Comparison of ENCODE assay signal across 17 cellular contexts in genomic region chr10:70337201-70337651, GRCh38. TPM values are rescaled to one million over a fixed set of nuclear protein-coding genes. Genes with fewer than 3 reads are reported as not detected.
A peak's percentile ranks its signal among the peaks of the same experiment; 100 is the strongest.
DNase-seq lines count a peak whose midpoint lies in the region; ATAC-seq and TF ChIP-seq lines count a peak whose summit lies in the region.
"Had no signal": no experiment of that assay in that cellular context is flagged by ENCODE, and none has a peak within 500 bp of the region (broad histone marks: within the 10 kb centered on the region; RNA-seq: fewer than 3 reads in every experiment).

No MANE protein-coding gene starts in this region.

- H3K18ac ChIP-seq in neuronal stem cell (ENCODE audit: low read length): no peak overlapping the region

- peaks cover 0 to 29% (median 0%) of the 10 kb centered on the region in 5 experiments for H3K9me3 Mint-ChIP-seq in brain
- H3K9me3 Mint-ChIP-seq in activated naive CD8-positive, alpha-beta T cell treated with anti-CD3 and anti-CD28 coated beads for 36 hours: peaks cover 1% of the 10 kb centered on the region

- H3K36me3 ChIP-seq in DND-41 (ENCODE audit: insufficient read depth, low read length) (peaks cover 70% of the 10 kb centered on the region), Karpas-422 (ENCODE audit: insufficient read depth, low read length) (peaks cover 38% of the 10 kb centered on the region), neuronal stem cell (replicated peaks in 1 of 2; ENCODE audit: control insufficient read depth in 2 of 2, insufficient read depth in 2 of 2, low read length in 2 of 2) (peaks cover 12 to 31% of the 10 kb centered on the region in 2 donors)
- H3K36me3 ChIP-seq: ovary, suprapubic skin had no signal

- peaks cover 25% of the 10 kb centered on the region for H3K79me2 ChIP-seq in DND-41 (ENCODE audit: insufficient read depth, low read length)
- H3K79me2 ChIP-seq in Karpas-422 (ENCODE audit: low read length): peaks cover 21% of the 10 kb centered on the region; the same call in 1 of the 2 replicates

- peak; percentile 20 for DNase-seq in DND-41
- no peak for DNase-seq in Karpas-422
- no peak for DNase-seq in neuronal stem cell (ENCODE audit: low spot score)
- DNase-seq in activated CD4-positive, alpha-beta T cell treated with anti-CD3 and anti-CD28 coated beads for 4 hours: no peak
- DNase-seq in HuH-7.5 (ENCODE audit: low spot score): no peak
- no peak for DNase-seq in activated naive CD8-positive, alpha-beta T cell treated with anti-CD3 and anti-CD28 coated beads for 36 hours
- DNase-seq: activated CD8-positive, alpha-beta T cell treated with anti-CD3 and anti-CD28 coated beads for 36 hours; activated effector memory CD4-positive, alpha-beta T cell treated with Interleukin-2 at 50 U/mL for 16 hours; NCI-H345; ovary; stimulated activated CD4-positive, alpha-beta T cell treated with anti-CD3 and anti-CD28 coated beads, Interleukin-12 subunit alpha, Interleukin-12 subunit beta, amount 100 ng/mL, for 4 hours; T1000 had no signal

- no peak overlapping the region for H3K14ac ChIP-seq in neuronal stem cell (ENCODE audit: low read length)

- H3K27me3 Mint-ChIP-seq in brain: peaks cover 2% of the 10 kb centered on the region
- H3K27me3 Mint-ChIP-seq in activated naive CD8-positive, alpha-beta T cell treated with anti-CD3 and anti-CD28 coated beads for 36 hours: no peaks in the 10 kb centered on the region
- H3K27me3 Mint-ChIP-seq: activated CD8-positive, alpha-beta T cell treated with anti-CD3 and anti-CD28 coated beads for 36 hours had no signal

- peaks cover 56% of the 10 kb centered on the region for H3K36me3 Mint-ChIP-seq in brain
- peaks cover 13% of the 10 kb centered on the region for H3K36me3 Mint-ChIP-seq in activated naive CD8-positive, alpha-beta T cell treated with anti-CD3 and anti-CD28 coated beads for 36 hours

- no peaks in the 10 kb centered on the region for H3K9me2 ChIP-seq in Karpas-422 (replicated peaks; ENCODE audit: insufficient read depth, low read length)

- H3K4ac ChIP-seq in neuronal stem cell (ENCODE audit: low read length): no peak overlapping the region

- H3K4me2 ChIP-seq in DND-41 (ENCODE audit: insufficient read depth, low read length): no peak overlapping the region
- H3K4me2 ChIP-seq in Karpas-422 (ENCODE audit: low read depth, low read length, poor library complexity, severe bottlenecking): no peak overlapping the region
- H3K4me2 ChIP-seq in neuronal stem cell (ENCODE audit: insufficient read depth, low read length, poor library complexity, severe bottlenecking): no peak overlapping the region

- H3K27ac ChIP-seq in DND-41 (ENCODE audit: low read length) (no peak overlapping the region), Karpas-422 (ENCODE audit: low read length) (peak overlapping the region; percentile 75), neuronal stem cell (replicated peaks; ENCODE audit: low read length) (no peak overlapping the region)
- H3K27ac ChIP-seq: cardiac muscle cell, ovary, suprapubic skin had no signal

- H3K4me1 ChIP-seq in DND-41 (ENCODE audit: insufficient read depth, low read length) (no peaks in the 10 kb centered on the region), Karpas-422 (ENCODE audit: low read length) (peaks cover 45% of the 10 kb centered on the region), neuronal stem cell (ENCODE audit: control insufficient read depth in 2 of 2, insufficient read depth in 1 of 2, low read depth in 1 of 2, low read length in 2 of 2) (peaks cover 0 to 16% of the 10 kb centered on the region in 2 donors)

- peak; percentile 55 for ATAC-seq in DND-41 (ENCODE audit: insufficient read depth, low read depth)
- ATAC-seq: activated CD8-positive, alpha-beta T cell treated with anti-CD3 and anti-CD28 coated beads for 36 hours had no signal

- H4K91ac ChIP-seq in neuronal stem cell (ENCODE audit: low read depth, low read length, poor library complexity): no peak overlapping the region

- no peaks in the 10 kb centered on the region for H3K79me1 ChIP-seq in neuronal stem cell (ENCODE audit: low read depth, low read length)

- no peak overlapping the region for H2AFZ ChIP-seq in DND-41 (ENCODE audit: low read depth, low read length)
- no peak overlapping the region for H2AFZ ChIP-seq in Karpas-422 (ENCODE audit: low read length)
- peak overlapping the region; percentile 6 for H2AFZ ChIP-seq in neuronal stem cell (ENCODE audit: low read length)

- no peaks in the 10 kb centered on the region for H3K9me3 ChIP-seq in DND-41 (ENCODE audit: insufficient read depth, low read length, severe bottlenecking)
- peaks cover 16% of the 10 kb centered on the region; the same call in 1 of the 2 replicates for H3K9me3 ChIP-seq in Karpas-422 (ENCODE audit: low read length)
- peaks cover 0 to 6% of the 10 kb centered on the region in 2 donors for H3K9me3 ChIP-seq in neuronal stem cell (replicated peaks in 1 of 2; ENCODE audit: control insufficient read depth in 2 of 2, insufficient read depth in 1 of 2, low read depth in 1 of 2, low read length in 2 of 2)
- H3K9me3 ChIP-seq: ovary, suprapubic skin had no signal

- H2AK5ac ChIP-seq in neuronal stem cell (ENCODE audit: low read depth, low read length): no peak overlapping the region

- H3K4me3 Mint-ChIP-seq in brain: peak overlapping the region in 1 of 5 experiments; percentile 41
- no peak overlapping the region for H3K4me3 Mint-ChIP-seq in activated naive CD8-positive, alpha-beta T cell treated with anti-CD3 and anti-CD28 coated beads for 36 hours
- H3K4me3 Mint-ChIP-seq: activated CD8-positive, alpha-beta T cell treated with anti-CD3 and anti-CD28 coated beads for 36 hours had no signal

- H2BK5ac ChIP-seq in neuronal stem cell (ENCODE audit: low read length): no peak overlapping the region

- H4K8ac ChIP-seq in neuronal stem cell (ENCODE audit: low read depth, low read length): no peak overlapping the region

- H3K9ac ChIP-seq in DND-41 (ENCODE audit: low read depth, low read length): no peak overlapping the region
- peak overlapping the region; percentile 45 for H3K9ac ChIP-seq in Karpas-422 (ENCODE audit: low read length)
- H3K9ac ChIP-seq in neuronal stem cell (ENCODE audit: low read depth, low read length, poor library complexity): peak overlapping the region; percentile 15

- peaks cover 50% of the 10 kb centered on the region for H3K4me1 Mint-ChIP-seq in brain
- H3K4me1 Mint-ChIP-seq in activated naive CD8-positive, alpha-beta T cell treated with anti-CD3 and anti-CD28 coated beads for 36 hours: no peaks in the 10 kb centered on the region

- H2BK15ac ChIP-seq in neuronal stem cell (ENCODE audit: low read length): no peak overlapping the region

- no CpG with 5 or more reads among the region's 5 CpGs for WGBS in neuronal stem cell (ENCODE audit: extremely low coverage in 2 of 2, insufficient read length in 2 of 2, insufficient replicate concordance in 1 of 2), 2 donors

- no peak overlapping the region for H2BK120ac ChIP-seq in neuronal stem cell (ENCODE audit: low read depth, low read length)

- H4K20me1 ChIP-seq in DND-41 (ENCODE audit: insufficient read depth, low read length) (peaks cover 68% of the 10 kb centered on the region), Karpas-422 (ENCODE audit: insufficient read depth, low read depth, low read length) (no peaks in the 10 kb centered on the region)

- no peak overlapping the region for H3K4me3 ChIP-seq in DND-41 (ENCODE audit: low read depth in 1 of 2, low read length in 2 of 2)
- no peak overlapping the region for H3K4me3 ChIP-seq in Karpas-422 (ENCODE audit: low read length)
- H3K4me3 ChIP-seq in neuronal stem cell (ENCODE audit: low read length in 2 of 2): no peak overlapping the region
- H3K4me3 ChIP-seq: cardiac muscle cell, lung, ovary, suprapubic skin had no signal

- H3K23ac ChIP-seq in neuronal stem cell (ENCODE audit: low read depth, low read length, poor library complexity): no peak overlapping the region

- TF ChIP-seq CTCF in DND-41 (IDR thresholded peaks at IDR 0.05; ENCODE audit: borderline replicate concordance, extremely low read depth, low read length, poor library complexity, severe bottlenecking): no peak
- no peak for TF ChIP-seq CTCF in brain (conservative IDR thresholded peaks at IDR 0.05)

- H2BK12ac ChIP-seq in neuronal stem cell (ENCODE audit: low read length): no peak overlapping the region

- H3K27ac Mint-ChIP-seq in brain: peak overlapping the region; percentile 61 to 94 (median 75)
- H3K27ac Mint-ChIP-seq in activated naive CD8-positive, alpha-beta T cell treated with anti-CD3 and anti-CD28 coated beads for 36 hours: no peak overlapping the region
- H3K27ac Mint-ChIP-seq: activated CD8-positive, alpha-beta T cell treated with anti-CD3 and anti-CD28 coated beads for 36 hours had no signal

- H3K27me3 ChIP-seq in DND-41 (ENCODE audit: insufficient read depth, low read length, poor library complexity) (no peaks in the 10 kb centered on the region), Karpas-422 (ENCODE audit: low read length) (no peaks in the 10 kb centered on the region), neuronal stem cell (ENCODE audit: control insufficient read depth in 3 of 3, insufficient read depth in 3 of 3, low read depth in 1 of 3, low read length in 3 of 3) (no peaks in the 10 kb centered on the region)
- H3K27me3 ChIP-seq: cardiac muscle cell, ovary, suprapubic skin had no signal

RNA-seq across cellular contexts. Expression of gene LRRC20, which starts 45.2 kb away (rescaled TPM):
- 13.6 and 37.0 TPM in 2 replicates for total RNA-seq in Karpas-422 (2014; rRNA removed; shearing (Covaris generic); ENCODE audit: low replicate concordance)
- 58.5 TPM for polyA plus RNA-seq in brain (ENCODE audit: insufficient read depth, low read depth, low replicate concordance)
- 38.9 TPM for polyA plus RNA-seq in neuronal stem cell (2013, experiment 1 of 2)
- polyA plus RNA-seq in neuronal stem cell (2013, experiment 2 of 2): 39.0 TPM
- total RNA-seq in activated naive CD8-positive, alpha-beta T cell treated with anti-CD3 and anti-CD28 coated beads for 36 hours: 10 to 100 TPM; 14.0 to 16.0 TPM

RNA-seq across cellular contexts. Expression of gene NPFFR1, which starts 53.4 kb away (rescaled TPM):
- not detected in 2 replicates for total RNA-seq in Karpas-422 (2014; rRNA removed; shearing (Covaris generic); ENCODE audit: low replicate concordance)
- polyA plus RNA-seq in brain (ENCODE audit: insufficient read depth, low read depth, low replicate concordance): 0.56 TPM
- polyA plus RNA-seq in neuronal stem cell (2013, experiment 1 of 2): 0.06 TPM
- 0.06 TPM for polyA plus RNA-seq in neuronal stem cell (2013, experiment 2 of 2)
- total RNA-seq in activated naive CD8-positive, alpha-beta T cell treated with anti-CD3 and anti-CD28 coated beads for 36 hours: not detected
- total RNA-seq: activated CD8-positive, alpha-beta T cell treated with anti-CD3 and anti-CD28 coated beads for 36 hours; cardiac muscle cell; endothelial cell of umbilical vein had no signal
- polyA plus RNA-seq: cardiac muscle cell, endothelial cell of umbilical vein had no signal
